Comparison of ENCODE assay signal across 8 cellular contexts in genomic region chr12:1093166-1093751, GRCh38.
DNase-seq lines count a peak whose midpoint lies in the region; ATAC-seq, FAIRE-seq and TF ChIP-seq lines count a peak whose summit lies in the region.

No MANE protein-coding gene starts in this region.

- intact Hi-C loops in psoas muscle (cut with DNase I): loop anchor here in 1 of 2 donors (5.0 to 10.0 kb wide), 2 partner anchors 101 to 528 kb away; partner anchors contain the start of gene ERC1

- H3K9me3 ChIP-seq in WERI-Rb-1 (ENCODE audit: severe bottlenecking) (no peaks in the 10 kb centered on the region), psoas muscle (no peaks in the 10 kb centered on the region)

- H3K27ac ChIP-seq in C4-2B (no peak overlapping the region), WERI-Rb-1 (no peak overlapping the region), psoas muscle (no peak overlapping the region)

- WGBS in psoas muscle, 3 donors: 49 to 60% (median 54%) methylated on average over 6 of the region's 6 CpGs

- no peaks in the 10 kb centered on the region; the same call in 1 of the 2 replicates for H3K36me3 ChIP-seq in WERI-Rb-1
- no peaks in the 10 kb centered on the region for H3K36me3 ChIP-seq in psoas muscle (ENCODE audit: insufficient read depth in 1 of 2, low read depth in 1 of 2)

- DNase-seq in GM12891 (ENCODE audit: insufficient read length, low spot score) (peak; percentile 11), NCI-H2107 treated with DMSO at 0.1 percent for 48 hours (lab: John Stamatoyannopoulos, UW; ENCODE audit: unreplicated experiment) (peak; percentile 65), WERI-Rb-1 (peak; percentile 41), foreskin fibroblast (peak; percentile 29 to 69), psoas muscle (no peak)

- no peak for TF ChIP-seq POLR2A in GM12891 (IDR thresholded peaks at IDR 0.05; ENCODE audit: low read depth, low read length)

- H3K27me3 ChIP-seq in WERI-Rb-1 (ENCODE audit: insufficient read depth, low read depth, severe bottlenecking) (no peaks in the 10 kb centered on the region), psoas muscle (ENCODE audit: insufficient read depth in 3 of 3, low read length in 2 of 3) (no peaks in the 10 kb centered on the region)

- peak; percentile 89 for TF ChIP-seq CTCF in C4-2B (conservative IDR thresholded peaks at IDR 0.05)
- TF ChIP-seq CTCF in WERI-Rb-1 (IDR thresholded peaks at IDR 0.05; ENCODE audit: low read depth, low read length): peak; percentile 61
- peak; percentile 72 for TF ChIP-seq CTCF in foreskin fibroblast (IDR thresholded peaks at IDR 0.05; ENCODE audit: low read depth, low read length)
- peak; percentile 63 for TF ChIP-seq CTCF in psoas muscle (IDR thresholded peaks at IDR 0.05)

- H3K4me3 ChIP-seq in WERI-Rb-1 (ENCODE audit: low read depth, low read length): no peak overlapping the region
- no peak overlapping the region for H3K4me3 ChIP-seq in foreskin fibroblast (ENCODE audit: low read depth in 1 of 2, low read length in 2 of 2)
- no peak overlapping the region for H3K4me3 ChIP-seq in psoas muscle

- ATAC-seq in psoas muscle (peak in 2 of 4 donors; percentile 53 to 59), HG02759 (IDR thresholded peaks at IDR 0.05; ENCODE audit: unreplicated experiment) (no peak), HG03432 (IDR thresholded peaks at IDR 0.05; ENCODE audit: unreplicated experiment) (no peak)

- peak; percentile 50 for FAIRE-seq in GM12891 (lab: Jason Lieb, UNC)

- H3K4me1 ChIP-seq in psoas muscle: peaks cover 7% of the 10 kb centered on the region

TF ChIP-seq in GM12891, 5 proteins besides CTCF, POLR2A, EP300 and RAD21:
- TF ChIP-seq POU2F2 (IDR thresholded peaks at IDR 0.05; ENCODE audit: low read depth, low read length) (no peak), POLR2AphosphoS5 (IDR thresholded peaks at IDR 0.05; ENCODE audit: low read depth, low read length) (no peak), PAX5 (IDR thresholded peaks at IDR 0.05; ENCODE audit: insufficient read depth, low read length, severe bottlenecking) (no peak), TAF1 (IDR thresholded peaks at IDR 0.05; ENCODE audit: low read depth, low read length) (no peak), SPI1 (IDR thresholded peaks at IDR 0.05; ENCODE audit: low read depth, low read length) (no peak)

Comparison
In these comparisons a context has a peak if more than half of its experiments do, and no peak if none do; other contexts are left out.
1. DNase-seq: peak in GM12891 (single experiment), NCI-H2107 treated with DMSO at 0.1 percent for 48 hours (single experiment), WERI-Rb-1 (single experiment) and foreskin fibroblast (2 of 2); none in psoas muscle (0 of 2).
2. Peak in every context shown above with its lines, with median percentiles within 50 percentile points of each other: CTCF ChIP-seq.